In genomic region chr7:20299145-20299544, GRCh38 we compare ENCODE assay signal across 1 cellular context.
TF ChIP-seq lines count a peak whose summit lies in the region.

No MANE protein-coding gene starts in this region.

TF ChIP-seq in K562, 482 proteins besides CTCF, POLR2A, EP300 and RAD21:
- no peak for TF ChIP-seq ZBTB12 (CRISPR knock-in tag; IDR thresholded peaks at IDR 0.05)
- TF ChIP-seq ATF1 (CRISPR knock-in tag; IDR thresholded peaks at IDR 0.05), result no peak
- no peak for TF ChIP-seq ATF1 (tag; IDR thresholded peaks at IDR 0.05)
- no peak for TF ChIP-seq HEY1 (CRISPR knock-in tag; IDR thresholded peaks at IDR 0.05; ENCODE audit: borderline replicate concordance)
TF ChIP-seq in K562: peak in this region for 0.
